In the genomic region with DNA sequence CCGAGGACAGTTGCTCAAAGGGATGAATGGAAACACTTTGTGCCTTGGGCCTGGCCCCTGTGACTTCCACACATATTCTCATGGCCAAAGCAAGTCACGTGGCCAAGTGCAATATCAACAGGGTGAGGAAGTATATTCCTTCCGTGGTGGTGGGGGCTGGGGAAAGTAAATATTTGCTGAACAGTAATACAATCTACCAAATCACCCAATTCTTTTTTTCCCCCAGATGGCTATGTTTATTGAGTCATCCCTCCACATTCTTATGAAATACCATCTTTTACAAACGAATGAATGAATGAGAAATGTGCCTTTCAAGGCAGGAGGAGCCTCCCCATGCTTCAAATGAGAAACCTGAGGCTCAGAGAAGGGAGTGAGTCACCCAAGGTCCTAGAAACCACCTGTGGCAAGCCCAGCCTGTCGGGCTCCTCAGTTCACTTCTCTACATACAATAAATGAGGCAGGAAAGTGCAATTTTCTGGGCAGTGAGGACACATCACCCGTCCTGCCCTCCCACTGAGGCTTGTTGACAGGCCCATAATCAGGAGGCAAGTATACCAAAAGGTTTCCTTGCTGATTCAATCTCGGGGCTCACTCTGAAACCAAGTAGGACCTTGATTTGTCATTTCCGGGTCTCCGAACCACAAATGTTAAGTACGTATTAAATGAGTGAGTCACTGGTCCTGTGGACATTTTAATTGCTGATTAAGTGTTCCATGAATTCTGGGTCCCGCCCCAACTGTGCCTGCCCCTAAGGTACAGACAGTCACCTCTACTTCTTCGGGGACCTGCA, we compare ENCODE assay signal across 1 cellular context.
TF ChIP-seq lines count a peak whose summit lies in the region.

No MANE protein-coding gene starts in this region.

TF ChIP-seq in HCT116, 20 proteins besides CTCF, POLR2A, EP300 and RAD21 (continued from another document):
- TF ChIP-seq, protein P1, sequence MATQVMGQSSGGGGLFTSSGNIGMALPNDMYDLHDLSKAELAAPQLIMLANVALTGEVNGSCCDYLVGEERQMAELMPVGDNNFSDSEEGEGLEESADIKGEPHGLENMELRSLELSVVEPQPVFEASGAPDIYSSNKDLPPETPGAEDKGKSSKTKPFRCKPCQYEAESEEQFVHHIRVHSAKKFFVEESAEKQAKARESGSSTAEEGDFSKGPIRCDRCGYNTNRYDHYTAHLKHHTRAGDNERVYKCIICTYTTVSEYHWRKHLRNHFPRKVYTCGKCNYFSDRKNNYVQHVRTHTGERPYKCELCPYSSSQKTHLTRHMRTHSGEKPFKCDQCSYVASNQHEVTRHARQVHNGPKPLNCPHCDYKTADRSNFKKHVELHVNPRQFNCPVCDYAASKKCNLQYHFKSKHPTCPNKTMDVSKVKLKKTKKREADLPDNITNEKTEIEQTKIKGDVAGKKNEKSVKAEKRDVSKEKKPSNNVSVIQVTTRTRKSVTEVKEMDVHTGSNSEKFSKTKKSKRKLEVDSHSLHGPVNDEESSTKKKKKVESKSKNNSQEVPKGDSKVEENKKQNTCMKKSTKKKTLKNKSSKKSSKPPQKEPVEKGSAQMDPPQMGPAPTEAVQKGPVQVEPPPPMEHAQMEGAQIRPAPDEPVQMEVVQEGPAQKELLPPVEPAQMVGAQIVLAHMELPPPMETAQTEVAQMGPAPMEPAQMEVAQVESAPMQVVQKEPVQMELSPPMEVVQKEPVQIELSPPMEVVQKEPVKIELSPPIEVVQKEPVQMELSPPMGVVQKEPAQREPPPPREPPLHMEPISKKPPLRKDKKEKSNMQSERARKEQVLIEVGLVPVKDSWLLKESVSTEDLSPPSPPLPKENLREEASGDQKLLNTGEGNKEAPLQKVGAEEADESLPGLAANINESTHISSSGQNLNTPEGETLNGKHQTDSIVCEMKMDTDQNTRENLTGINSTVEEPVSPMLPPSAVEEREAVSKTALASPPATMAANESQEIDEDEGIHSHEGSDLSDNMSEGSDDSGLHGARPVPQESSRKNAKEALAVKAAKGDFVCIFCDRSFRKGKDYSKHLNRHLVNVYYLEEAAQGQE (IDR thresholded peaks at IDR 0.05; ENCODE audit: low read depth), result no peak
- TF ChIP-seq YY1 (IDR thresholded peaks at IDR 0.05; ENCODE audit: extremely low read depth, insufficient replicate concordance, low read depth, low read length) (peak; percentile 1), CEBPB (IDR thresholded peaks at IDR 0.05; ENCODE audit: low read depth) (no peak), POLR2AphosphoS5 (IDR thresholded peaks at IDR 0.05; ENCODE audit: low read depth, low read length) (peak; percentile 39), ELF1 (IDR thresholded peaks at IDR 0.05; ENCODE audit: borderline replicate concordance, low read depth) (no peak), SRF (IDR thresholded peaks at IDR 0.05; ENCODE audit: low read depth) (no peak), EGR1 (IDR thresholded peaks at IDR 0.05; ENCODE audit: low read depth) (no peak), ZNF274 (IDR thresholded peaks at IDR 0.05; ENCODE audit: low read depth, low read length) (no peak), EZH2phosphoT487 (IDR thresholded peaks at IDR 0.05; ENCODE audit: borderline replicate concordance) (no peak)
- TF ChIP-seq, protein P2, sequence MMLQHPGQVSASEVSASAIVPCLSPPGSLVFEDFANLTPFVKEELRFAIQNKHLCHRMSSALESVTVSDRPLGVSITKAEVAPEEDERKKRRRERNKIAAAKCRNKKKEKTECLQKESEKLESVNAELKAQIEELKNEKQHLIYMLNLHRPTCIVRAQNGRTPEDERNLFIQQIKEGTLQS (IDR thresholded peaks at IDR 0.05), result no peak
